11 cellular contexts compared by ENCODE assay signal in the genomic region with DNA sequence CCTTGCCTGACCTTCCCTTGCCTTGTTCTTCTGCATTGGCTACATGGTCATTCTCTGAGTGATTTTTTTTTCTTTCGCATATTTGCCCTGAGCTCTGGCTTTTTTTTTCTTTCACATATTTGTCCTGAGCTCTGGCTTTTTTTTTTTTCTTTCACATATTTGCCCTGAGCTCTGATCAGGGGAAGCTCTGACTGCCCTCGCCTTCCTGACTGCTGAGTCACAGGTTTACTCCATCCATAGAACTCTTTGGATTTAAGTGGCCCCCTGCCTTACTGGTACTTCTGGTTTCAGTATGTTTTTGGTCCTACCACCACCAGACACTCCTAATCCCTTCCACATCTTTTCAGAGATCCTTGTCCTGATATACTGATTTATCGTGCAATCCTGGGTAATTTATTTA.
DNase-seq lines count a peak whose midpoint lies in the region; ATAC-seq and TF ChIP-seq lines count a peak whose summit lies in the region.
"Had no signal": no experiment of that assay in that cellular context is flagged by ENCODE, and none has a peak within 500 bp of the region (broad histone marks: within the 10 kb centered on the region; RNA-seq: fewer than 3 reads in every experiment).

No MANE protein-coding gene starts in this region.

- peaks cover 8% of the 10 kb centered on the region for H3K36me3 Mint-ChIP-seq in Caco-2 (ENCODE audit: insufficient read depth, unreplicated experiment)
- no peaks in the 10 kb centered on the region for H3K36me3 Mint-ChIP-seq in neural crest cell (ENCODE audit: low read depth)
- H3K36me3 Mint-ChIP-seq: activated naive CD4-positive, alpha-beta T cell treated with anti-CD3 and anti-CD28 coated beads, Interleukin-2, amount 10 ng/mL, durations not matched to agents 7 days and 5 days had no signal

- POLR2A ChIA-PET in Caco-2 (lab: Charles Lee), result interaction anchor here (0.6 to 1.4 kb wide), 4 partner anchors 10 to 85 kb away, joined by 3 to 6 read pairs (median 4); no protein-coding TSS in a partner anchor
- POLR2A ChIA-PET in PC-9 (lab: Charles Lee; ENCODE audit: unreplicated experiment), result interaction anchor here (0.6 to 1.0 kb wide), 7 partner anchors 11 to 204 kb away, joined by 3 to 17 read pairs (median 4); no protein-coding TSS in a partner anchor

- no peaks in the 10 kb centered on the region for H3K27me3 ChIP-seq in Caco-2 (replicated peaks; ENCODE audit: control insufficient read depth, insufficient read depth, low read length)
- H3K27me3 ChIP-seq in PC-9 (ENCODE audit: insufficient read depth, low read depth), result no peaks in the 10 kb centered on the region

- H3K4me2 ChIP-seq in PC-9, result peak overlapping the region; percentile 65

- TF ChIP-seq POLR2A in GM18505 (IDR thresholded peaks at IDR 0.05; ENCODE audit: borderline replicate concordance, extremely low read depth, insufficient read depth, insufficient read length), result no peak

- H3K4me1 Mint-ChIP-seq in Caco-2 (ENCODE audit: low read depth, unreplicated experiment), result peaks cover 23% of the 10 kb centered on the region
- H3K4me1 Mint-ChIP-seq in neural crest cell, result peaks cover 11% of the 10 kb centered on the region
- H3K4me1 Mint-ChIP-seq: activated naive CD4-positive, alpha-beta T cell treated with anti-CD3 and anti-CD28 coated beads, Interleukin-2, amount 10 ng/mL, durations not matched to agents 7 days and 5 days had no signal

- no peaks in the 10 kb centered on the region for H3K27me3 Mint-ChIP-seq in Caco-2 (ENCODE audit: insufficient read depth, unreplicated experiment)
- no peaks in the 10 kb centered on the region for H3K27me3 Mint-ChIP-seq in neural crest cell (ENCODE audit: low read depth)
- H3K27me3 Mint-ChIP-seq: activated naive CD4-positive, alpha-beta T cell treated with anti-CD3 and anti-CD28 coated beads, Interleukin-2, amount 10 ng/mL, durations not matched to agents 7 days and 5 days had no signal

- TF ChIP-seq CTCF in Caco-2 (IDR thresholded peaks at IDR 0.05; ENCODE audit: insufficient read depth in 1 of 2, low read depth in 1 of 2, low read length in 1 of 2, severe bottlenecking in 1 of 2, unreplicated experiment in 1 of 2) (no peak), PC-9 (conservative IDR thresholded peaks at IDR 0.05) (no peak), neural crest cell (conservative IDR thresholded peaks at IDR 0.05) (no peak)

- H3K27ac Mint-ChIP-seq in Caco-2 (ENCODE audit: unreplicated experiment) (peak overlapping the region; percentile 87), neural crest cell (ENCODE audit: unreplicated experiment) (peak overlapping the region; percentile 1)
- H3K27ac Mint-ChIP-seq: activated naive CD4-positive, alpha-beta T cell treated with anti-CD3 and anti-CD28 coated beads, Interleukin-2, amount 10 ng/mL, durations not matched to agents 7 days and 5 days had no signal

- no peaks in the 10 kb centered on the region for H4K20me1 ChIP-seq in PC-9 (ENCODE audit: insufficient read depth)

- H3K27ac ChIP-seq in PC-9, result peak overlapping the region; percentile 81
- peak overlapping the region; percentile 33 for H3K27ac ChIP-seq in epithelial cell of prostate

- H3K9me2 ChIP-seq in PC-9 (ENCODE audit: insufficient read depth), result no peaks in the 10 kb centered on the region

- H3K9me3 Mint-ChIP-seq in Caco-2 (ENCODE audit: unreplicated experiment) (no peaks in the 10 kb centered on the region), neural crest cell (no peaks in the 10 kb centered on the region)
- H3K9me3 Mint-ChIP-seq: activated naive CD4-positive, alpha-beta T cell treated with anti-CD3 and anti-CD28 coated beads, Interleukin-2, amount 10 ng/mL, durations not matched to agents 7 days and 5 days had no signal

- BruUV-seq in Caco-2 (replicated peaks; lab: Mats Ljungman, UMichigan), result no TSS peak
- no TSS peak for BruUV-seq in PC-9 (replicated peaks; lab: Mats Ljungman, UMichigan)

- CTCF ChIA-PET in Caco-2 (lab: Charles Lee), result interaction anchor here (0.8 to 1.0 kb wide), 3 partner anchors 14 to 104 kb away, joined by 3 to 4 read pairs (median 4); no protein-coding TSS in a partner anchor
- CTCF ChIA-PET in PC-9 (lab: Charles Lee), result interaction anchor here (0.6 to 0.9 kb wide), 3 partner anchors 11 to 1269 kb away, joined by 3 to 4 read pairs (median 3); no protein-coding TSS in a partner anchor

- H3K4me3 ChIP-seq in Caco-2 (ENCODE audit: low read depth, low read length) (no peak overlapping the region), PC-9 (no peak overlapping the region)

- H2AFZ ChIP-seq in PC-9, result peak overlapping the region; percentile 28; the same call in 1 of the 2 replicates

- DNase-seq in Caco-2 (peak; percentile 86 to 91), PC-9 (peak; percentile 83 to 98), epithelial cell of prostate (ENCODE audit: low read depth, low spot score) (no peak), neural crest cell (ENCODE audit: low read depth, low spot score) (no peak), NOMO-1 (lab: John Stamatoyannopoulos, UW; ENCODE audit: unreplicated experiment in 2 of 2) (no peak), GM19238 (ENCODE audit: insufficient read length, low spot score) (no peak)
- no peak for DNase-seq in activated effector memory CD4-positive, alpha-beta T cell treated with Interleukin-2 at 50 U/mL for 16 hours
- DNase-seq: activated naive CD4-positive, alpha-beta T cell treated with anti-CD3 and anti-CD28 coated beads, Interleukin-2, amount 10 ng/mL, durations not matched to agents 7 days and 5 days; DMS79; NCI-H2171 had no signal

- H3K9me3 ChIP-seq in Caco-2 (no peaks in the 10 kb centered on the region), PC-9 (ENCODE audit: insufficient read depth, low read depth) (no peaks in the 10 kb centered on the region)

- H3K4me1 ChIP-seq in Caco-2, result peaks cover 44% of the 10 kb centered on the region
- H3K4me1 ChIP-seq in PC-9 (replicated peaks; ENCODE audit: insufficient read depth), result peaks cover 25% of the 10 kb centered on the region

- peaks cover 15% of the 10 kb centered on the region for H3F3A ChIP-seq in PC-9 (ENCODE audit: insufficient read depth, low read depth)

- no peak for ATAC-seq in GM18505 (IDR thresholded peaks at IDR 0.05; ENCODE audit: unreplicated experiment)

- no peaks in the 10 kb centered on the region for H3K79me2 ChIP-seq in PC-9 (ENCODE audit: low read depth)

- no peaks in the 10 kb centered on the region for H3K36me3 ChIP-seq in Caco-2 (ENCODE audit: control insufficient read depth, insufficient read depth, low read length)
- H3K36me3 ChIP-seq in PC-9 (ENCODE audit: low read depth), result no peaks in the 10 kb centered on the region

- intact Hi-C loops in Caco-2 (cut with micrococcal nuclease; ENCODE audit: unreplicated experiment), result loop anchor here (1.0 kb wide), 2 partner anchors 13 to 85 kb away; no protein-coding TSS in a partner anchor
- intact Hi-C loops in PC-9 (cut with micrococcal nuclease; ENCODE audit: unreplicated experiment), result loop anchor here (1.0 kb wide), 3 partner anchors 10 to 85 kb away; no protein-coding TSS in a partner anchor

- H3K4me3 Mint-ChIP-seq in Caco-2 (ENCODE audit: unreplicated experiment) (peak overlapping the region; percentile 46), neural crest cell (no peak overlapping the region)
- H3K4me3 Mint-ChIP-seq: activated naive CD4-positive, alpha-beta T cell treated with anti-CD3 and anti-CD28 coated beads, Interleukin-2, amount 10 ng/mL, durations not matched to agents 7 days and 5 days had no signal

Comparison
In these comparisons a context has a peak if more than half of its experiments do, and no peak if none do; other contexts are left out.
1. DNase-seq: peak in Caco-2 (2 of 2) and PC-9 (2 of 2); none in epithelial cell of prostate (single experiment), neural crest cell (single experiment), activated effector memory CD4-positive, alpha-beta T cell treated with Interleukin-2 at 50 U/mL for 16 hours (single experiment), NOMO-1 (0 of 2) and GM19238 (single experiment).